ENCODE assay signal across 18 cellular contexts in genomic region chr7:134792968-134793367, GRCh38. TPM values are rescaled to one million over a fixed set of nuclear protein-coding genes. Genes with fewer than 3 reads are reported as not detected.
A peak's percentile ranks its signal among the peaks of the same experiment; 100 is the strongest.
DNase-seq lines count a peak whose midpoint lies in the region; ATAC-seq, FAIRE-seq and TF ChIP-seq lines count a peak whose summit lies in the region.
"Had no signal": no experiment of that assay in that cellular context is flagged by ENCODE, and none has a peak within 500 bp of the region (broad histone marks: within the 10 kb centered on the region; RNA-seq: fewer than 3 reads in every experiment).

No MANE protein-coding gene starts in this region.

- no peak overlapping the region for H3K4me3 ChIP-seq in astrocyte (ENCODE audit: insufficient read depth, low read depth, low read length)
- no peak overlapping the region for H3K4me3 ChIP-seq in left lung

- peak overlapping the region; percentile 42 for H3K4me3 Mint-ChIP-seq in astrocyte (ENCODE audit: unreplicated experiment)
- H3K4me3 Mint-ChIP-seq in progenitor cell of endocrine pancreas (ENCODE audit: low read depth) = no peak overlapping the region
- H3K4me3 Mint-ChIP-seq: activated T-helper 17 cell treated with anti-CD3 and anti-CD28 coated beads, Interleukin-2, amount 50 U/mL, for 72 hours had no signal

- ATAC-seq in foreskin keratinocyte (peak; percentile 24), HG03565 (IDR thresholded peaks at IDR 0.05; ENCODE audit: unreplicated experiment) (no peak), left lung (no peak), HG03521 (IDR thresholded peaks at IDR 0.05; ENCODE audit: unreplicated experiment) (no peak)
- ATAC-seq: activated T-helper 17 cell treated with anti-CD3 and anti-CD28 coated beads, Interleukin-2, amount 50 U/mL, for 72 hours had no signal

- H3K79me2 ChIP-seq in astrocyte (ENCODE audit: insufficient read depth, low read length) = peaks cover 100% of the 10 kb centered on the region

- peaks cover 39% of the 10 kb centered on the region for H3K36me3 ChIP-seq in astrocyte (ENCODE audit: insufficient read depth, low read length)
- no peaks in the 10 kb centered on the region for H3K36me3 ChIP-seq in left lung

- H3K27me3 ChIP-seq in astrocyte (ENCODE audit: insufficient read depth, low read length) (no peaks in the 10 kb centered on the region), foreskin keratinocyte (no peaks in the 10 kb centered on the region), left lung (no peaks in the 10 kb centered on the region)

- H3K9me3 ChIP-seq in astrocyte (ENCODE audit: insufficient read depth, low read depth, low read length) = no peaks in the 10 kb centered on the region
- peaks cover 0 to 7% of the 10 kb centered on the region in 2 donors for H3K9me3 ChIP-seq in left lung

- intact Hi-C loops in posterior vena cava (cut with DNase I) (no loop called here), left lung (cut with DNase I) (no loop called here)

- H3K4me1 Mint-ChIP-seq in astrocyte (ENCODE audit: low read depth, unreplicated experiment) = peaks cover 82% of the 10 kb centered on the region
- H3K4me1 Mint-ChIP-seq in progenitor cell of endocrine pancreas (ENCODE audit: low read depth) = peaks cover 6% of the 10 kb centered on the region
- H3K4me1 Mint-ChIP-seq: activated T-helper 17 cell treated with anti-CD3 and anti-CD28 coated beads, Interleukin-2, amount 50 U/mL, for 72 hours had no signal

- H3K27ac Mint-ChIP-seq in astrocyte (ENCODE audit: unreplicated experiment) (peak overlapping the region; percentile 38), progenitor cell of endocrine pancreas (no peak overlapping the region)
- H3K27ac Mint-ChIP-seq: activated T-helper 17 cell treated with anti-CD3 and anti-CD28 coated beads, Interleukin-2, amount 50 U/mL, for 72 hours had no signal

- H3K4me2 ChIP-seq in astrocyte (ENCODE audit: low read length) = peak overlapping the region; percentile 51

- DNase-seq in EL (peak; percentile 57), astrocyte (ENCODE audit: low read depth) (peak; percentile 70), foreskin keratinocyte (peak in 1 of 2 donors; percentile 70), posterior vena cava (ENCODE audit: low spot score) (peak; percentile 91), left lung (no peak), progenitor cell of endocrine pancreas (ENCODE audit: low spot score, unreplicated experiment) (no peak)
- DNase-seq: activated CD4-positive, alpha-beta T cell treated with anti-CD3 and anti-CD28 coated beads, Interleukin-2, amount 50 U/mL, for 48 hours; anterior cingulate cortex; mammary epithelial cell; NCI-H2029; NCI-H748 treated with DMSO at 0.1 percent for 48 hours; nucleus accumbens; stimulated activated CD4-positive, alpha-beta T cell treated with anti-CD3 and anti-CD28 coated beads, Interleukin-15, amount 100 ng/mL, for 24 hours had no signal

- peaks cover 2% of the 10 kb centered on the region for H3K9me3 Mint-ChIP-seq in astrocyte (ENCODE audit: unreplicated experiment)
- H3K9me3 Mint-ChIP-seq in progenitor cell of endocrine pancreas (ENCODE audit: low read depth) = peaks cover 6% of the 10 kb centered on the region

- H3K27me3 Mint-ChIP-seq in astrocyte (ENCODE audit: low read depth, unreplicated experiment) = no peaks in the 10 kb centered on the region
- H3K27me3 Mint-ChIP-seq in progenitor cell of endocrine pancreas = no peaks in the 10 kb centered on the region

- FAIRE-seq in astrocyte (lab: Jason Lieb, UNC) = no peak
- FAIRE-seq: D721Med had no signal

- peaks cover 99% of the 10 kb centered on the region for H4K20me1 ChIP-seq in astrocyte (ENCODE audit: insufficient read depth, low read length)

- TF ChIP-seq CTCF in astrocyte (IDR thresholded peaks at IDR 0.05; ENCODE audit: insufficient read depth, low read depth, low read length) (no peak), foreskin keratinocyte (conservative IDR thresholded peaks at IDR 0.05) (no peak), left lung (IDR thresholded peaks at IDR 0.05) (no peak), progenitor cell of endocrine pancreas (IDR thresholded peaks at IDR 0.05; ENCODE audit: unreplicated experiment) (no peak)

- H3K27ac ChIP-seq in astrocyte (ENCODE audit: low read depth, low read length) = peak overlapping the region; percentile 47
- no peak overlapping the region for H3K27ac ChIP-seq in foreskin keratinocyte
- no peak overlapping the region for H3K27ac ChIP-seq in left lung
- H3K27ac ChIP-seq: RWPE1 had no signal

- peaks cover 41% of the 10 kb centered on the region for H3K4me1 ChIP-seq in astrocyte (ENCODE audit: insufficient read depth, low read length)
- peaks cover 12% of the 10 kb centered on the region for H3K4me1 ChIP-seq in foreskin keratinocyte
- no peaks in the 10 kb centered on the region for H3K4me1 ChIP-seq in left lung

- H3K36me3 Mint-ChIP-seq in astrocyte (ENCODE audit: low read depth, unreplicated experiment) = peaks cover 22% of the 10 kb centered on the region
- peaks cover 8% of the 10 kb centered on the region for H3K36me3 Mint-ChIP-seq in progenitor cell of endocrine pancreas (ENCODE audit: insufficient read depth)

- H3K9ac ChIP-seq in astrocyte (ENCODE audit: low read length) = peak overlapping the region; percentile 39

- no peak overlapping the region for H2AFZ ChIP-seq in astrocyte (ENCODE audit: low read depth, low read length)

RNA-seq across cellular contexts. Expression of gene CALD1, which starts 13.5 kb away (rescaled TPM):
- total RNA-seq in astrocyte (1,834 and 1,872 TPM in 2 replicates), foreskin keratinocyte (176 and 183 TPM in 2 replicates), posterior vena cava (1,000 to 10,000 TPM; 1,459 to 1,514 TPM), left lung (100 to 1,000 TPM; 137 to 208 TPM), progenitor cell of endocrine pancreas (95.4 and 106 TPM in 2 replicates)
- 64.0 and 74.8 TPM in 2 replicates for polyA plus RNA-seq in foreskin keratinocyte

Comparison
In these comparisons a context has a peak if more than half of its experiments do, and no peak if none do; other contexts are left out.
1. DNase-seq: peak in EL (single experiment), astrocyte (single experiment) and posterior vena cava (single experiment); none in left lung (0 of 2) and progenitor cell of endocrine pancreas (single experiment).